Comparison of ENCODE assay signal across 17 cellular contexts in the genomic region with DNA sequence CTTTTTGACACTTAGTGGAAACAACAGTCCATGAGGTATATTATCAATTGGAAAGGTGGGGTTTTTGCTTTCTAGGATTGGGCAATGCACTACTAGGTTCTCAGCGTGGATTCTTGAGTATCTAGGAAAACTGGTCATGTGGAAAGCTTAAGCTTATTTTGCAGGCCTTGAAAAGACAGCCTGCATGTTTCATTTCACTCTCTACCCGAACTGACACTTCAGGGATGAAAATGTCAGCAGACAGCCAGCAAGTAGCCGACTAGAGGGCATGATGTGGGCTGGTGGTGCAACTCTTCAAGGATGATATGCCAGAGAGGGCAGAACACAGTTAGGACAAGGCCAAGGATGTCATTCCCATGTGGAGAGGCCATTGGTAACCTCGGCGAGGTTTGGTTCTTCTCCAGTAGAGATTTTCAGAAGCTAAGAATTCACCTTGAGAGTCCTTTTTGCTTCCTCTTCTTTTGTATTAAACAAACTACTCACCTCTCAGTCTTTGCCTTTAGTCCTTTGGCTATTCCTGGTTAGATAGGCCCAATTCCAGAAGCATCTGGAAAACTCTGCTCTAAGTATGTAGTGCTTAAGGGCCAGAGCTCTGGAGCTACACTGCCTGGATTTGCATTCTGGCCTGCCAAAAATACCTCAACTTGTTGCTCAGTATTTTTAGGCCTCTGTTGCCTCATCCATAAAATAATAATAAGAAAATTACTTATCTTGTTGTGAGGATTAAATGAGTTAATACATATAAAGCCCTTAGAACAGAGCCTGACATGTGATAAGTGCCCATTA. TPM values are rescaled to one million over a fixed set of nuclear protein-coding genes. Genes with fewer than 3 reads are reported as not detected.
DNase-seq lines count a peak whose midpoint lies in the region; ATAC-seq and TF ChIP-seq lines count a peak whose summit lies in the region.
"Had no signal": no experiment of that assay in that cellular context is flagged by ENCODE, and none has a peak within 500 bp of the region (broad histone marks: within the 10 kb centered on the region; RNA-seq: fewer than 3 reads in every experiment).

No MANE protein-coding gene starts in this region.

- H3K27ac Mint-ChIP-seq in activated T-cell treated with anti-CD3 and anti-CD28 coated beads, Interleukin-2, amount 50 U/mL, for 72 hours: peak overlapping the region; percentile 50
- H3K27ac Mint-ChIP-seq: H9 had no signal

- peaks cover 95% of the 10 kb centered on the region for H3K79me2 ChIP-seq in hepatocyte

- no peaks in the 10 kb centered on the region for H3K9me3 ChIP-seq in hepatocyte (ENCODE audit: low read depth)
- H3K9me3 ChIP-seq in stomach smooth muscle (ENCODE audit: control insufficient read depth in 2 of 2, low read length in 2 of 2): no peaks in the 10 kb centered on the region

- H2AFZ ChIP-seq in hepatocyte: no peak overlapping the region

- no peaks in the 10 kb centered on the region for H3K27me3 Mint-ChIP-seq in activated T-cell treated with anti-CD3 and anti-CD28 coated beads, Interleukin-2, amount 50 U/mL, for 72 hours (ENCODE audit: low read depth)
- H3K27me3 Mint-ChIP-seq: CD8-positive, alpha-beta memory T cell had no signal

- peak overlapping the region; percentile 36 for H3K4me2 ChIP-seq in hepatocyte

- ATAC-seq in activated T-cell treated with anti-CD3 and anti-CD28 coated beads, Interleukin-2, amount 50 U/mL, for 72 hours (replicated peaks in 1 of 2): no peak

- H3K27ac ChIP-seq in VCaP: peak overlapping the region; percentile 55
- peak overlapping the region; percentile 74 for H3K27ac ChIP-seq in hepatocyte
- H3K27ac ChIP-seq in stomach smooth muscle (ENCODE audit: low read length): peak overlapping the region; percentile 50

- peaks cover 0 to 1% of the 10 kb centered on the region in 2 donors for H3K9me3 Mint-ChIP-seq in activated T-cell treated with anti-CD3 and anti-CD28 coated beads, Interleukin-2, amount 50 U/mL, for 72 hours
- H3K9me3 Mint-ChIP-seq: CD8-positive, alpha-beta memory T cell; H9 had no signal

- H3K27me3 ChIP-seq in hepatocyte (no peaks in the 10 kb centered on the region), stomach smooth muscle (ENCODE audit: control insufficient read depth in 1 of 2, insufficient read depth in 2 of 2, low read length in 2 of 2) (no peaks in the 10 kb centered on the region), H7 (ENCODE audit: control insufficient read depth, insufficient read depth, low read length) (no peaks in the 10 kb centered on the region)

- DNase-seq in activated T-cell treated with anti-CD3 and anti-CD28 coated beads, Interleukin-2, amount 50 U/mL, for 72 hours: no peak
- no peak for DNase-seq in activated T-cell treated with anti-CD3 and anti-CD28 coated beads, Interleukin-2, amount 50 U/mL, for 1 hour
- DNase-seq in hepatocyte (ENCODE audit: low spot score) (no peak), hippocampal formation (lab: John Stamatoyannopoulos, UW) (no peak), H7 (no peak)
- no peak for DNase-seq in stimulated activated naive CD4-positive, alpha-beta T cell treated with Interleukin-2 at 50 U/mL for 16 hours (lab: John Stamatoyannopoulos, UW)
- DNase-seq: amniotic stem cell; CD8-positive, alpha-beta memory T cell; DND-41; H9; left cardiac atrium; NCI-H1092; NCI-H2107; NCI-H524 treated with DMSO at 0.1 percent for 48 hours; stimulated activated CD4-positive, alpha-beta T cell treated with anti-CD3 and anti-CD28 coated beads, Interleukin-12 subunit alpha, Interleukin-12 subunit beta, amount 100 ng/mL, for 4 hours had no signal

- H3K9ac ChIP-seq in stomach smooth muscle (ENCODE audit: low read length in 2 of 2): peak overlapping the region; percentile 13 to 25

- H3K9me2 ChIP-seq in hepatocyte (replicated peaks; ENCODE audit: insufficient read depth): no peaks in the 10 kb centered on the region

- no peak overlapping the region for H3K4me3 ChIP-seq in hepatocyte
- H3K4me3 ChIP-seq in stomach smooth muscle (ENCODE audit: low read length in 2 of 2): no peak overlapping the region
- no peak overlapping the region for H3K4me3 ChIP-seq in H7 (ENCODE audit: insufficient read depth, low read depth, low read length)

- peaks cover 39% of the 10 kb centered on the region for H4K20me1 ChIP-seq in hepatocyte (ENCODE audit: insufficient read depth, poor library complexity, severe bottlenecking)

- H3K4me1 ChIP-seq in hepatocyte (ENCODE audit: insufficient read depth) (peaks cover 31% of the 10 kb centered on the region), stomach smooth muscle (ENCODE audit: control insufficient read depth, insufficient read depth, low read length) (peaks cover 55% of the 10 kb centered on the region)

- H3K4me3 Mint-ChIP-seq in activated T-cell treated with anti-CD3 and anti-CD28 coated beads, Interleukin-2, amount 50 U/mL, for 72 hours: peak overlapping the region in 1 of 2 donors; percentile 45
- H3K4me3 Mint-ChIP-seq: CD8-positive, alpha-beta memory T cell; H9 had no signal

- no peak for TF ChIP-seq CTCF in VCaP (conservative IDR thresholded peaks at IDR 0.05)
- no peak for TF ChIP-seq CTCF in hepatocyte (IDR thresholded peaks at IDR 0.05; ENCODE audit: poor library complexity)

- peaks cover 3 to 6% of the 10 kb centered on the region in 2 donors for H3K36me3 Mint-ChIP-seq in activated T-cell treated with anti-CD3 and anti-CD28 coated beads, Interleukin-2, amount 50 U/mL, for 72 hours (ENCODE audit: insufficient read depth in 2 of 2)

- no peaks in the 10 kb centered on the region for H3K36me3 ChIP-seq in hepatocyte (replicated peaks; ENCODE audit: insufficient read depth, low read depth)
- H3K36me3 ChIP-seq in stomach smooth muscle (ENCODE audit: control insufficient read depth in 2 of 2, insufficient read depth in 2 of 2, low read length in 2 of 2): peaks cover 0 to 3% of the 10 kb centered on the region in 2 donors
- H3K36me3 ChIP-seq in H7 (replicated peaks; ENCODE audit: control insufficient read depth, insufficient read depth, low read length): no peaks in the 10 kb centered on the region

- 78% methylated on average over 5 of the region's 5 CpGs for WGBS in hepatocyte (ENCODE audit: low lambda C conversion rate, missing lambda C conversion rate)

- peaks cover 51% of the 10 kb centered on the region for H3K4me1 Mint-ChIP-seq in activated T-cell treated with anti-CD3 and anti-CD28 coated beads, Interleukin-2, amount 50 U/mL, for 72 hours (ENCODE audit: low read depth)

RNA-seq across cellular contexts. Expression of a gene that starts 17.9 kb away (rescaled TPM):
- 10 to 100 TPM; 50.4 to 67.7 TPM for total RNA-seq in activated T-cell treated with anti-CD3 and anti-CD28 coated beads, Interleukin-2, amount 50 U/mL, for 72 hours
- 67.7 and 73.8 TPM in 2 replicates for total RNA-seq in hepatocyte
- polyA plus RNA-seq in hepatocyte: 46.9 and 53.2 TPM in 2 replicates
- total RNA-seq in H7 (2014; rRNA removed; shearing (Covaris generic)): 14.5 and 18.8 TPM in 2 replicates
